In genomic region chr7:132756482-132756990, GRCh38 we compare ENCODE assay signal across 17 cellular contexts.
"Had no signal": no experiment of that assay in that cellular context is flagged by ENCODE, and none has a peak within 500 bp of the region (broad histone marks: within the 10 kb centered on the region; RNA-seq: fewer than 3 reads in every experiment).

No MANE protein-coding gene starts in this region.

- DNase-seq: activated CD4-positive, alpha-beta memory T cell treated with anti-CD3 and anti-CD28 coated beads, Interleukin-2, amount 10 ng/mL, durations not matched to agents 7 days and 5 days; activated CD4-positive, alpha-beta T cell treated with anti-CD3 and anti-CD28 coated beads for 1 hour; activated gamma-delta T cell treated with Interleukin-2 at 50 U/mL for 16 hours; activated naive CD8-positive, alpha-beta T cell treated with anti-CD3 and anti-CD28 coated beads, Interleukin-2, amount 10 ng/mL, durations not matched to agents 7 days and 5 days; activated T-cell treated with anti-CD3 and anti-CD28 coated beads, Interleukin-2, amount 50 U/mL, for 72 hours; glutamatergic neuron; immature natural killer cell; left cardiac atrium; mucosa of descending colon; naive thymus-derived CD8-positive, alpha-beta T cell; psoas muscle; right lobe of liver; stimulated activated CD4-positive, alpha-beta T cell treated with anti-CD3 and anti-CD28 coated beads, Interleukin-2, amount 100 ng/mL, for 24 hours; stimulated activated naive CD8-positive, alpha-beta T cell treated with anti-CD3 and anti-CD28 coated beads, Interleukin-15, Interleukin-2, amounts not matched to agents 100 U/mL and 50 U/mL, for 24 hours had no signal

- H3K36me3 Mint-ChIP-seq: activated naive CD8-positive, alpha-beta T cell treated with anti-CD3 and anti-CD28 coated beads, Interleukin-2, amount 10 ng/mL, durations not matched to agents 7 days and 5 days; immature natural killer cell had no signal

- ATAC-seq: activated T-cell treated with anti-CD3 and anti-CD28 coated beads, Interleukin-2, amount 50 U/mL, for 72 hours; esophagus mucosa; mucosa of descending colon; naive thymus-derived CD8-positive, alpha-beta T cell; stimulated activated naive CD8-positive, alpha-beta T cell treated with anti-CD3 and anti-CD28 coated beads, Interleukin-15, Interleukin-2, amounts not matched to agents 100 U/mL and 50 U/mL, for 24 hours had no signal

- H3K9me3 Mint-ChIP-seq: activated CD4-positive, alpha-beta memory T cell treated with anti-CD3 and anti-CD28 coated beads, Interleukin-2, amount 10 ng/mL, durations not matched to agents 7 days and 5 days; immature natural killer cell; naive thymus-derived CD8-positive, alpha-beta T cell; T-helper 2 cell treated with Interferon-gamma antibody and Interleukin-4, amounts not matched to agents 5 μg/mL and 100 μg/mL, for 36 hours had no signal

- H3K27me3 Mint-ChIP-seq: naive thymus-derived CD8-positive, alpha-beta T cell had no signal

- H3K4me3 Mint-ChIP-seq: activated CD4-positive, alpha-beta memory T cell treated with anti-CD3 and anti-CD28 coated beads, Interleukin-2, amount 10 ng/mL, durations not matched to agents 7 days and 5 days; activated naive CD8-positive, alpha-beta T cell treated with anti-CD3 and anti-CD28 coated beads, Interleukin-2, amount 10 ng/mL, durations not matched to agents 7 days and 5 days; activated T-cell treated with anti-CD3 and anti-CD28 coated beads, Interleukin-2, amount 50 U/mL, for 72 hours; immature natural killer cell; naive thymus-derived CD8-positive, alpha-beta T cell; T-helper 2 cell treated with Interferon-gamma antibody and Interleukin-4, amounts not matched to agents 5 μg/mL and 100 μg/mL, for 36 hours had no signal

- H3K27ac Mint-ChIP-seq: activated CD4-positive, alpha-beta memory T cell treated with anti-CD3 and anti-CD28 coated beads, Interleukin-2, amount 10 ng/mL, durations not matched to agents 7 days and 5 days; activated naive CD8-positive, alpha-beta T cell treated with anti-CD3 and anti-CD28 coated beads, Interleukin-2, amount 10 ng/mL, durations not matched to agents 7 days and 5 days; activated T-cell treated with anti-CD3 and anti-CD28 coated beads, Interleukin-2, amount 50 U/mL, for 72 hours; T-helper 2 cell treated with Interferon-gamma antibody and Interleukin-4, amounts not matched to agents 5 μg/mL and 100 μg/mL, for 36 hours had no signal

- H3K27ac ChIP-seq: breast epithelium, psoas muscle, right lobe of liver had no signal
